ENCODE assay signal across 2 cellular contexts in genomic region chr17:59138339-59138738, GRCh38.
TF ChIP-seq lines count a peak whose summit lies in the region.

No MANE protein-coding gene starts in this region.

TF ChIP-seq in A549, 52 proteins besides CTCF, POLR2A, EP300 and RAD21:
- peak; percentile 19 to 65; a peak in 3 of 4 replicates for TF ChIP-seq CEBPB (IDR thresholded peaks at IDR 0.05)

TF ChIP-seq in IMR-90, 13 proteins besides CTCF, POLR2A, EP300 and RAD21:
- TF ChIP-seq CEBPB (IDR thresholded peaks at IDR 0.05; ENCODE audit: low read depth, low read length) = 0 out of 2 replicates have a peak, but pooled peaks have one; percentile 4
TF ChIP-seq in IMR-90: peak in this region for 1; not testable (repeated sequence) for 12.
